27 cellular contexts compared by ENCODE assay signal in the genomic region with DNA sequence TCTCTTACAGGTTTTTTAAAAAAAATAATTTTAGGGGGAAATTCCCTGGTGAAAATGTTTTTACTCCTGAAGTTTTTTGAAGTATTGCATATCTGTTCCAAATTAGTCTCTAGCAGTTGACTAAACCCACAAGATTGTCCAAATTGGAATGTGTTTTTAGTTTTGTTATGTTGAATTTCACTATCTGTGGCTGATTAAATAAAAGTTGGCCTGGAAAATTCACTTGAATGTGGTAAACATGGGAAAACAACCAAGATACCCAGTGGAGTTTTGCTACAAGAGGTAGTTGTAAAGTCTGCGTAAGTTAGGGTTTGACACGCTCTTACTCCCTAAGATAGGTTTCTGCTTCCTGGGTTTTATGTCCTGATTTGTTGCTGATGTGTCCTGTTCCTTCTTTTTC. TPM values are rescaled to one million over a fixed set of nuclear protein-coding genes. Genes with fewer than 3 reads are reported as not detected.
DNase-seq lines count a peak whose midpoint lies in the region; ATAC-seq, FAIRE-seq and TF ChIP-seq lines count a peak whose summit lies in the region.
"Had no signal": no experiment of that assay in that cellular context is flagged by ENCODE, and none has a peak within 500 bp of the region (broad histone marks: within the 10 kb centered on the region; RNA-seq: fewer than 3 reads in every experiment).

No MANE protein-coding gene starts in this region.

- H3K4me3 Mint-ChIP-seq in astrocyte (ENCODE audit: unreplicated experiment), result no peak overlapping the region
- H3K4me3 Mint-ChIP-seq: CD8-positive, alpha-beta T cell; GM23338; H9 had no signal

- DNase-seq in AG09309 (ENCODE audit: low read depth) (peak; percentile 8), GM03348 (ENCODE audit: low spot score) (peak; percentile 36), astrocyte (ENCODE audit: low read depth) (peak; percentile 11), fibroblast of peridontal ligament (ENCODE audit: extremely low read depth) (peak; percentile 77), NCI-H524 (lab: John Stamatoyannopoulos, UW) (no peak)
- no peak for DNase-seq in activated CD4-positive, alpha-beta T cell treated with anti-CD3 and anti-CD28 coated beads for 1 hour
- DNase-seq: C1 segment of cervical spinal cord; Caco-2; CD8-positive, alpha-beta T cell; H9; IMR-90; KG1; MM.1S; NCI-H1048; NCI-H1417; NCI-H1694; NCI-H2029 treated with DMSO at 0.1 percent for 48 hours; NCI-H446 treated with DMSO at 0.1 percent for 48 hours; NCI-H526 treated with DMSO at 0.1 percent for 48 hours; Right ventricle myocardium superior; RPMI8226; T-helper 1 cell had no signal

- no peak overlapping the region for H3K27ac ChIP-seq in astrocyte (ENCODE audit: low read depth, low read length)

- H3K4me1 ChIP-seq in astrocyte (ENCODE audit: insufficient read depth, low read length), result no peaks in the 10 kb centered on the region
- H3K4me1 ChIP-seq: Caco-2 had no signal

- H3K4me2 ChIP-seq in astrocyte (ENCODE audit: low read length), result no peak overlapping the region
- H3K4me2 ChIP-seq: GM23338 had no signal

- no peaks in the 10 kb centered on the region for H3K79me2 ChIP-seq in astrocyte (ENCODE audit: insufficient read depth, low read length)

- no peak overlapping the region for H2AFZ ChIP-seq in astrocyte (ENCODE audit: low read depth, low read length)
- H2AFZ ChIP-seq: GM23338 had no signal

- no peaks in the 10 kb centered on the region for H3K4me1 Mint-ChIP-seq in astrocyte (ENCODE audit: low read depth, unreplicated experiment)
- H3K4me1 Mint-ChIP-seq: GM23338, H9 had no signal

- H3K9ac ChIP-seq in astrocyte (ENCODE audit: low read length), result no peak overlapping the region

- H3K27me3 Mint-ChIP-seq in astrocyte (ENCODE audit: low read depth, unreplicated experiment), result peaks cover 4% of the 10 kb centered on the region

- peaks cover 3% of the 10 kb centered on the region for H3K9me3 Mint-ChIP-seq in astrocyte (ENCODE audit: unreplicated experiment)
- H3K9me3 Mint-ChIP-seq: CD8-positive, alpha-beta T cell; GM23338 had no signal

- no peaks in the 10 kb centered on the region for H3K36me3 Mint-ChIP-seq in astrocyte (ENCODE audit: low read depth, unreplicated experiment)
- H3K36me3 Mint-ChIP-seq: CD8-positive, alpha-beta T cell had no signal

- no peaks in the 10 kb centered on the region for H3K9me3 ChIP-seq in astrocyte (ENCODE audit: insufficient read depth, low read depth, low read length)
- H3K9me3 ChIP-seq: Caco-2 had no signal

- no peak for ATAC-seq in HG03280 (IDR thresholded peaks at IDR 0.05; ENCODE audit: unreplicated experiment)
- ATAC-seq: CD8-positive, alpha-beta T cell; GM23338 had no signal

- H3K4me3 ChIP-seq in AG09309 (ENCODE audit: control insufficient read depth, low read depth, low read length), result no peak overlapping the region
- no peak overlapping the region for H3K4me3 ChIP-seq in astrocyte (ENCODE audit: insufficient read depth, low read depth, low read length)
- H3K4me3 ChIP-seq: GM23338 had no signal

- FAIRE-seq in astrocyte (lab: Jason Lieb, UNC), result no peak
- FAIRE-seq: A204.1, G401.6 had no signal

- H3K27ac Mint-ChIP-seq in astrocyte (ENCODE audit: unreplicated experiment), result no peak overlapping the region
- H3K27ac Mint-ChIP-seq: CD8-positive, alpha-beta T cell; GM23338; H9 had no signal

- H3K27me3 ChIP-seq in astrocyte (ENCODE audit: insufficient read depth, low read length), result no peaks in the 10 kb centered on the region

- H4K20me1 ChIP-seq in astrocyte (ENCODE audit: insufficient read depth, low read length), result no peaks in the 10 kb centered on the region

- H3K36me3 ChIP-seq in astrocyte (ENCODE audit: insufficient read depth, low read length), result no peaks in the 10 kb centered on the region

- TF ChIP-seq CTCF in AG09309 (IDR thresholded peaks at IDR 0.05; ENCODE audit: control insufficient read depth, insufficient read depth, low read depth, low read length, missing control alignments) (no peak), astrocyte (IDR thresholded peaks at IDR 0.05; ENCODE audit: insufficient read depth, low read depth, low read length) (no peak)

RNA-seq across cellular contexts. Expression of a gene that starts 3.3 kb away (rescaled TPM):
- total RNA-seq in astrocyte, result not detected in 2 replicates
- total RNA-seq: Caco-2; CD8-positive, alpha-beta T cell; GM23338; H9; IMR-90; Right ventricle myocardium superior; SK-MEL-5 had no signal

RNA-seq across cellular contexts. Expression of a gene that starts 14.5 kb away (rescaled TPM):
- 20.6 and 22.6 TPM in 2 replicates for total RNA-seq in astrocyte

RNA-seq across cellular contexts. Expression of a gene that starts 51.0 kb away (rescaled TPM):
- 0.07 TPM in 1 of 2 replicates, not detected in the other for total RNA-seq in astrocyte
- total RNA-seq: Caco-2; CD8-positive, alpha-beta T cell; GM23338; H9; IMR-90; Right ventricle myocardium superior had no signal

Comparison
In these comparisons a context has a peak if more than half of its experiments do, and no peak if none do; other contexts are left out.
1. DNase-seq: peak in AG09309 (single experiment), GM03348 (single experiment), astrocyte (single experiment) and fibroblast of peridontal ligament (single experiment); none in NCI-H524 (0 of 2) and activated CD4-positive, alpha-beta T cell treated with anti-CD3 and anti-CD28 coated beads for 1 hour (single experiment).